ENCODE assay signal across 13 cellular contexts in genomic region chr12:109542014-109542413, GRCh38. TPM values are rescaled to one million over a fixed set of nuclear protein-coding genes. Genes with fewer than 3 reads are reported as not detected.
A peak's percentile ranks its signal among the peaks of the same experiment; 100 is the strongest.
DNase-seq lines count a peak whose midpoint lies in the region; TF ChIP-seq lines count a peak whose summit lies in the region.
"Had no signal": no experiment of that assay in that cellular context is flagged by ENCODE, and none has a peak within 500 bp of the region (broad histone marks: within the 10 kb centered on the region; RNA-seq: fewer than 3 reads in every experiment).

No MANE protein-coding gene starts in this region.

- H3K4me3 ChIP-seq in HEK293 (ENCODE audit: low read depth, low read length) = no peak overlapping the region
- no peak overlapping the region for H3K4me3 ChIP-seq in smooth muscle cell
- H3K4me3 ChIP-seq: lung had no signal

- H3K27me3 ChIP-seq in smooth muscle cell (ENCODE audit: low read depth) = no peaks in the 10 kb centered on the region

- WGBS in smooth muscle cell (ENCODE audit: low lambda C conversion rate) = 40% methylated on average over 2 of the region's 2 CpGs

- H3K9me3 ChIP-seq in HEK293 (ENCODE audit: control insufficient read depth, insufficient read depth, low read depth, low read length) = no peaks in the 10 kb centered on the region
- H3K9me3 ChIP-seq in smooth muscle cell (replicated peaks; ENCODE audit: low read depth) = no peaks in the 10 kb centered on the region

- no peaks in the 10 kb centered on the region for H3K36me3 ChIP-seq in HEK293 (ENCODE audit: control insufficient read depth in 2 of 2, insufficient read depth in 1 of 2, low read length in 2 of 2)
- no peaks in the 10 kb centered on the region for H3K36me3 ChIP-seq in smooth muscle cell (ENCODE audit: low read depth)

- DNase-seq in SW480 (ENCODE audit: low spot score) = peak; percentile 15
- DNase-seq in fibroblast of gingiva (ENCODE audit: low read depth) = peak; percentile 20
- DNase-seq in smooth muscle cell (lab: John Stamatoyannopoulos, UW; ENCODE audit: unreplicated experiment) = no peak
- DNase-seq in iPS-NIHi7 (ENCODE audit: extremely low spot score) = no peak
- DNase-seq in activated naive CD4-positive, alpha-beta T cell treated with Interleukin-2 at 50 U/mL for 16 hours = no peak
- DNase-seq in cardiac septum (ENCODE audit: low spot score) = no peak
- DNase-seq: activated CD8-positive, alpha-beta T cell treated with anti-CD3 and anti-CD28 coated beads for 36 hours; amygdala; C1 segment of cervical spinal cord; DMS53; NCI-H187 had no signal

- intact Hi-C loops in cardiac septum (cut with DNase I) = no loop called here

- H3K27ac ChIP-seq in HEK293 (ENCODE audit: extremely low read depth, low read depth, low read length) = no peak overlapping the region
- H3K27ac ChIP-seq in smooth muscle cell (ENCODE audit: low read depth) = peak overlapping the region; percentile 64

- no peaks in the 10 kb centered on the region for H3K4me1 ChIP-seq in HEK293 (ENCODE audit: control insufficient read depth, insufficient read depth, low read length)
- H3K4me1 ChIP-seq in smooth muscle cell (ENCODE audit: low read depth) = peaks cover 4% of the 10 kb centered on the region

- H3K79me2 ChIP-seq in smooth muscle cell (ENCODE audit: low read depth) = no peaks in the 10 kb centered on the region

- TF ChIP-seq CTCF in HEK293 (tag by site-specific recombination; IDR thresholded peaks at IDR 0.05) (no peak), smooth muscle cell (IDR thresholded peaks at IDR 0.05; ENCODE audit: borderline replicate concordance, insufficient read depth, poor library complexity, severe bottlenecking) (no peak)

- no peak overlapping the region for H2AFZ ChIP-seq in smooth muscle cell (ENCODE audit: low read depth)

- POLR2A ChIA-PET in HEK293 (lab: Yijun Ruan, JAX) = no interaction called here

- H4K20me1 ChIP-seq in smooth muscle cell (ENCODE audit: low read depth) = no peaks in the 10 kb centered on the region

- H3F3A ChIP-seq in smooth muscle cell (ENCODE audit: low read depth) = peaks cover 13% of the 10 kb centered on the region

- CTCF ChIA-PET in HEK293 (lab: Yijun Ruan, JAX) = interaction anchor here (0.7 kb wide), 1 partner anchor 22 kb away, joined by 3 read pairs; no protein-coding TSS in a partner anchor

- H3K9ac ChIP-seq in smooth muscle cell (ENCODE audit: low read depth) = peak overlapping the region; percentile 14

- peak overlapping the region; percentile 22 for H3K4me2 ChIP-seq in smooth muscle cell

TF ChIP-seq in HEK293, 187 proteins besides CTCF, POLR2A, EP300 and RAD21:
- TF ChIP-seq REPIN1 (tag by site-specific recombination; IDR thresholded peaks at IDR 0.05; ENCODE audit: low read depth) (no peak), ZNF23 (tag by site-specific recombination; IDR thresholded peaks at IDR 0.05; ENCODE audit: borderline replicate concordance) (peak; percentile 83; the same call in 1 of the 2 replicates), ZBTB17 (tag by site-specific recombination; IDR thresholded peaks at IDR 0.05) (peak; percentile 74)

RNA-seq across cellular contexts. Expression of gene MMAB, which starts 31.3 kb away (rescaled TPM):
- total RNA-seq in smooth muscle cell = 20.2 and 29.6 TPM in 2 replicates
- polyA plus RNA-seq in smooth muscle cell = 43.1 and 51.7 TPM in 2 replicates
- total RNA-seq in cardiac septum = 41.3 TPM

RNA-seq across cellular contexts. Expression of gene MVK, which starts 31.6 kb away (rescaled TPM):
- total RNA-seq in smooth muscle cell (13.9 and 21.1 TPM in 2 replicates), cardiac septum (12.4 TPM)
- 11.8 and 16.3 TPM in 2 replicates for polyA plus RNA-seq in smooth muscle cell

Comparison
In these comparisons a context has a peak if more than half of its experiments do, and no peak if none do; other contexts are left out.
1. DNase-seq: peak in SW480 (single experiment) and fibroblast of gingiva (single experiment); none in smooth muscle cell (single experiment), iPS-NIHi7 (single experiment), activated naive CD4-positive, alpha-beta T cell treated with Interleukin-2 at 50 U/mL for 16 hours (single experiment) and cardiac septum (single experiment).